In genomic region chr4:86129546-86129945, GRCh38 we compare ENCODE assay signal across 2 cellular contexts.
TF ChIP-seq lines count a peak whose summit lies in the region.

No MANE protein-coding gene starts in this region.

TF ChIP-seq in SK-N-SH, 30 proteins besides CTCF, POLR2A, EP300 and RAD21 (continued from another document):
- TF ChIP-seq ZBTB33 (IDR thresholded peaks at IDR 0.05; ENCODE audit: borderline replicate concordance, low read depth) (no peak), SIN3A (IDR thresholded peaks at IDR 0.05; ENCODE audit: borderline replicate concordance, low read depth, low read length) (no peak), NRF1 (IDR thresholded peaks at IDR 0.05; ENCODE audit: low read depth, low read length) (no peak), CHD2 (IDR thresholded peaks at IDR 0.05; ENCODE audit: low read length, partially characterized antibody) (no peak), IRF3 (IDR thresholded peaks at IDR 0.05; ENCODE audit: low read depth, low read length) (no peak)
- TF ChIP-seq, protein P1, sequence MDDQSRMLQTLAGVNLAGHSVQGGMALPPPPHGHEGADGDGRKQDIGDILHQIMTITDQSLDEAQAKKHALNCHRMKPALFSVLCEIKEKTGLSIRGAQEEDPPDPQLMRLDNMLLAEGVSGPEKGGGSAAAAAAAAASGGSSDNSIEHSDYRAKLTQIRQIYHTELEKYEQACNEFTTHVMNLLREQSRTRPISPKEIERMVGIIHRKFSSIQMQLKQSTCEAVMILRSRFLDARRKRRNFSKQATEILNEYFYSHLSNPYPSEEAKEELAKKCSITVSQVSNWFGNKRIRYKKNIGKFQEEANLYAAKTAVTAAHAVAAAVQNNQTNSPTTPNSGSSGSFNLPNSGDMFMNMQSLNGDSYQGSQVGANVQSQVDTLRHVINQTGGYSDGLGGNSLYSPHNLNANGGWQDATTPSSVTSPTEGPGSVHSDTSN (IDR thresholded peaks at IDR 0.05) = no peak

TF ChIP-seq in SK-N-SH treated with all-trans-retinoic acid at 6 μM for 48 hours, 23 proteins besides CTCF, POLR2A, EP300 and RAD21 (continued from another document):
- no peak for TF ChIP-seq POU6F1 (CRISPR knock-in tag; IDR thresholded peaks at IDR 0.05; ENCODE audit: borderline replicate concordance, low read depth)
- TF ChIP-seq ZFP30 (CRISPR knock-in tag; IDR thresholded peaks at IDR 0.05) = no peak
- no peak for TF ChIP-seq ZFP3 (CRISPR knock-in tag; IDR thresholded peaks at IDR 0.05)
- no peak for TF ChIP-seq GLIS3 (CRISPR knock-in tag; IDR thresholded peaks at IDR 0.05)
- no peak for TF ChIP-seq OSR1 (CRISPR knock-in tag; IDR thresholded peaks at IDR 0.05)
- TF ChIP-seq ZC3H10 (CRISPR knock-in tag; IDR thresholded peaks at IDR 0.05) = no peak
- no peak for TF ChIP-seq TCF4 (CRISPR knock-in tag; IDR thresholded peaks at IDR 0.05; ENCODE audit: borderline replicate concordance)
- no peak for TF ChIP-seq BACH2 (CRISPR knock-in tag; IDR thresholded peaks at IDR 0.05; ENCODE audit: borderline replicate concordance)
- no peak for TF ChIP-seq ARNTL (CRISPR knock-in tag; IDR thresholded peaks at IDR 0.05; ENCODE audit: borderline replicate concordance, low read depth)
- no peak for TF ChIP-seq TOX (CRISPR knock-in tag; IDR thresholded peaks at IDR 0.05; ENCODE audit: borderline replicate concordance)
- no peak for TF ChIP-seq SNAI2 (CRISPR knock-in tag; IDR thresholded peaks at IDR 0.05)
- no peak for TF ChIP-seq PATZ1 (CRISPR knock-in tag; IDR thresholded peaks at IDR 0.05; ENCODE audit: borderline replicate concordance)
- TF ChIP-seq ESRRG (CRISPR knock-in tag; IDR thresholded peaks at IDR 0.05) = no peak
